Comparison of ENCODE assay signal across 17 cellular contexts in genomic region chr3:174862666-174863065, GRCh38. TPM values are rescaled to one million over a fixed set of nuclear protein-coding genes. Genes with fewer than 3 reads are reported as not detected.
DNase-seq lines count a peak whose midpoint lies in the region; ATAC-seq and TF ChIP-seq lines count a peak whose summit lies in the region.
"Had no signal": no experiment of that assay in that cellular context is flagged by ENCODE, and none has a peak within 500 bp of the region (broad histone marks: within the 10 kb centered on the region; RNA-seq: fewer than 3 reads in every experiment).

No MANE protein-coding gene starts in this region.

- no peak overlapping the region for H3K14ac ChIP-seq in neuronal stem cell (ENCODE audit: low read length)

- H3K27me3 ChIP-seq in KMS-11 (ENCODE audit: insufficient read depth, low read depth) (no peaks in the 10 kb centered on the region), fibroblast of lung (ENCODE audit: control insufficient read depth, insufficient read depth, low read length) (no peaks in the 10 kb centered on the region), neuronal stem cell (ENCODE audit: control insufficient read depth in 3 of 3, insufficient read depth in 3 of 3, low read depth in 1 of 3, low read length in 3 of 3) (no peaks in the 10 kb centered on the region)
- H3K27me3 ChIP-seq: adrenal gland, BLaER1, cardiac muscle cell had no signal

- no peaks in the 10 kb centered on the region for H4K20me1 ChIP-seq in KMS-11 (ENCODE audit: insufficient read depth)
- H4K20me1 ChIP-seq in fibroblast of lung (ENCODE audit: control insufficient read depth, extremely low read depth, insufficient read depth, low read length), result no peaks in the 10 kb centered on the region
- H4K20me1 ChIP-seq: BLaER1 had no signal

- no peak overlapping the region for H4K8ac ChIP-seq in neuronal stem cell (ENCODE audit: low read depth, low read length)

- no TSS peak for BruUV-seq in Calu3 (replicated peaks; lab: Mats Ljungman, UMichigan)

- intact Hi-C loops in Calu3 (cut with micrococcal nuclease; ENCODE audit: unreplicated experiment), result loop anchor here (1.0 to 5.0 kb wide), 16 partner anchors 87 to 1800 kb away; no protein-coding TSS in a partner anchor

- H3K9me3 ChIP-seq in fibroblast of lung (ENCODE audit: control insufficient read depth, insufficient read depth, low read depth, low read length), result no peaks in the 10 kb centered on the region
- no peaks in the 10 kb centered on the region for H3K9me3 ChIP-seq in neuronal stem cell (replicated peaks in 1 of 2; ENCODE audit: control insufficient read depth in 2 of 2, insufficient read depth in 1 of 2, low read depth in 1 of 2, low read length in 2 of 2)
- H3K9me3 ChIP-seq: adrenal gland, BLaER1, Caco-2 had no signal

- H3K27ac ChIP-seq in KMS-11 (no peak overlapping the region), fibroblast of lung (ENCODE audit: insufficient read depth, low read length) (no peak overlapping the region), neuronal stem cell (replicated peaks; ENCODE audit: low read length) (no peak overlapping the region)
- H3K27ac ChIP-seq: adrenal gland, BLaER1, cardiac muscle cell had no signal

- H2BK5ac ChIP-seq in neuronal stem cell (ENCODE audit: low read length), result no peak overlapping the region

- H2AK5ac ChIP-seq in neuronal stem cell (ENCODE audit: low read depth, low read length), result no peak overlapping the region

- no peak overlapping the region for H3K23ac ChIP-seq in neuronal stem cell (ENCODE audit: low read depth, low read length, poor library complexity)

- H3K79me2 ChIP-seq in KMS-11 (ENCODE audit: insufficient read depth, low read depth), result no peaks in the 10 kb centered on the region
- no peaks in the 10 kb centered on the region for H3K79me2 ChIP-seq in fibroblast of lung (ENCODE audit: control insufficient read depth, insufficient read depth, low read length)

- no peak for ATAC-seq in HG02973 (IDR thresholded peaks at IDR 0.05; ENCODE audit: unreplicated experiment)
- ATAC-seq: activated CD8-positive, alpha-beta T cell treated with anti-CD3 and anti-CD28 coated beads for 36 hours; natural killer cell treated with Interleukin-12 subunit alpha and Interleukin-12 subunit beta and Interleukin-15 and Interleukin-18, amount 100 ng/mL, for 72 hours; stimulated activated naive CD8-positive, alpha-beta T cell treated with anti-CD3 and anti-CD28 coated beads, Interleukin-15, Interleukin-2, amounts not matched to agents 100 U/mL and 50 U/mL, for 24 hours had no signal

- no peaks in the 10 kb centered on the region for H3K27me3 Mint-ChIP-seq in Calu3 (ENCODE audit: unreplicated experiment)
- H3K27me3 Mint-ChIP-seq: activated CD8-positive, alpha-beta T cell treated with anti-CD3 and anti-CD28 coated beads for 36 hours; IgD-negative memory B cell; natural killer cell treated with Interleukin-12 subunit alpha and Interleukin-12 subunit beta and Interleukin-15 and Interleukin-18, amount 100 ng/mL, for 72 hours had no signal

- H2BK15ac ChIP-seq in neuronal stem cell (ENCODE audit: low read length), result no peak overlapping the region

- H3K4me3 ChIP-seq in KMS-11 (IDR thresholded peaks at IDR 0.05; ENCODE audit: insufficient read depth, low read depth, low read length) (no peak overlapping the region), fibroblast of lung (replicated peaks in 1 of 4; ENCODE audit: control extremely low read depth in 1 of 4, insufficient read depth in 1 of 4, low read depth in 3 of 4, low read length in 4 of 4) (no peak overlapping the region), neuronal stem cell (ENCODE audit: low read length in 2 of 2) (no peak overlapping the region)
- H3K4me3 ChIP-seq: adrenal gland, BLaER1, cardiac muscle cell had no signal

- no peaks in the 10 kb centered on the region for H3K79me1 ChIP-seq in neuronal stem cell (ENCODE audit: low read depth, low read length)

- no peak overlapping the region for H4K91ac ChIP-seq in neuronal stem cell (ENCODE audit: low read depth, low read length, poor library complexity)

- peak overlapping the region; percentile 71 for H3K27ac Mint-ChIP-seq in Calu3 (ENCODE audit: unreplicated experiment)
- H3K27ac Mint-ChIP-seq: activated CD8-positive, alpha-beta T cell treated with anti-CD3 and anti-CD28 coated beads for 36 hours; IgD-negative memory B cell; natural killer cell treated with Interleukin-12 subunit alpha and Interleukin-12 subunit beta and Interleukin-15 and Interleukin-18, amount 100 ng/mL, for 72 hours had no signal

- H3K4me2 ChIP-seq in KMS-11 (no peak overlapping the region), fibroblast of lung (ENCODE audit: extremely low read depth, insufficient read depth, low read length) (no peak overlapping the region), neuronal stem cell (ENCODE audit: insufficient read depth, low read length, poor library complexity, severe bottlenecking) (no peak overlapping the region)
- H3K4me2 ChIP-seq: BLaER1 had no signal

- no peak overlapping the region for H3K18ac ChIP-seq in neuronal stem cell (ENCODE audit: low read length)

- no peak overlapping the region for H3K4ac ChIP-seq in neuronal stem cell (ENCODE audit: low read length)

- H2BK12ac ChIP-seq in neuronal stem cell (ENCODE audit: low read length), result no peak overlapping the region

- DNase-seq in Calu3 (no peak), fibroblast of lung (ENCODE audit: low read depth in 2 of 2) (no peak), putamen (ENCODE audit: low spot score) (peak; percentile 1), neuronal stem cell (ENCODE audit: low spot score) (no peak), amygdala (lab: John Stamatoyannopoulos, UW) (no peak)
- no peak for DNase-seq in stimulated activated CD4-positive, alpha-beta T cell treated with anti-CD3 and anti-CD28 coated beads, Interleukin-12 subunit alpha, Interleukin-12 subunit beta, amount 100 ng/mL, for 4 hours
- DNase-seq: activated CD8-positive, alpha-beta T cell treated with anti-CD3 and anti-CD28 coated beads for 36 hours; activated gamma-delta T cell treated with Interleukin-2 at 50 U/mL for 16 hours; adrenal gland; stimulated activated naive CD8-positive, alpha-beta T cell treated with anti-CD3 and anti-CD28 coated beads, Interleukin-15, Interleukin-2, amounts not matched to agents 100 U/mL and 50 U/mL, for 24 hours had no signal

- TF ChIP-seq CTCF in Calu3 (IDR thresholded peaks at IDR 0.05; ENCODE audit: unreplicated experiment) (no peak), KMS-11 (conservative IDR thresholded peaks at IDR 0.05; ENCODE audit: low read depth, low read length) (no peak), fibroblast of lung (conservative IDR thresholded peaks at IDR 0.05 in 1 of 2, IDR thresholded peaks at IDR 0.05 in 1 of 2; ENCODE audit: low read depth in 1 of 2, low read length in 2 of 2) (no peak)

- CTCF ChIA-PET in Calu3 (lab: Charles Lee), result interaction anchor here (0.6 to 2.3 kb wide), 14 partner anchors 58 to 1568 kb away, joined by 3 to 15 read pairs (median 5); no protein-coding TSS in a partner anchor

- H3K9me3 Mint-ChIP-seq in Calu3 (ENCODE audit: low read depth, unreplicated experiment), result no peaks in the 10 kb centered on the region
- H3K9me3 Mint-ChIP-seq: activated CD8-positive, alpha-beta T cell treated with anti-CD3 and anti-CD28 coated beads for 36 hours had no signal

- no peak overlapping the region for H2BK120ac ChIP-seq in neuronal stem cell (ENCODE audit: low read depth, low read length)

- H3K4me1 Mint-ChIP-seq in Calu3 (ENCODE audit: low read depth, unreplicated experiment), result peaks cover 47% of the 10 kb centered on the region
- H3K4me1 Mint-ChIP-seq: IgD-negative memory B cell had no signal

- H3K36me3 ChIP-seq in KMS-11 (ENCODE audit: insufficient read depth), result no peaks in the 10 kb centered on the region
- no peaks in the 10 kb centered on the region for H3K36me3 ChIP-seq in fibroblast of lung (ENCODE audit: control insufficient read depth, insufficient read depth, low read length)
- H3K36me3 ChIP-seq in neuronal stem cell (replicated peaks in 1 of 2; ENCODE audit: control insufficient read depth in 2 of 2, insufficient read depth in 2 of 2, low read length in 2 of 2), result no peaks in the 10 kb centered on the region
- H3K36me3 ChIP-seq: adrenal gland, BLaER1, cardiac muscle cell had no signal

- H3K4me1 ChIP-seq in KMS-11 (ENCODE audit: low read depth, poor library complexity, severe bottlenecking), result no peaks in the 10 kb centered on the region
- H3K4me1 ChIP-seq in fibroblast of lung (ENCODE audit: control insufficient read depth, extremely low read depth, insufficient read depth, low read length), result no peaks in the 10 kb centered on the region
- H3K4me1 ChIP-seq in neuronal stem cell (ENCODE audit: control insufficient read depth in 2 of 2, insufficient read depth in 1 of 2, low read depth in 1 of 2, low read length in 2 of 2), result no peaks in the 10 kb centered on the region
- H3K4me1 ChIP-seq: adrenal gland, BLaER1 had no signal

- H2AFZ ChIP-seq in KMS-11 (ENCODE audit: low read depth) (0 out of 2 replicates have a peak overlapping the region, but pooled peaks have one; percentile 19), fibroblast of lung (ENCODE audit: low read length) (peak overlapping the region; percentile 15), neuronal stem cell (ENCODE audit: low read length) (no peak overlapping the region)

- no CpG with 5 or more reads among the region's 3 CpGs for WGBS in neuronal stem cell (ENCODE audit: extremely low coverage in 2 of 2, insufficient read length in 2 of 2, insufficient replicate concordance in 1 of 2), 2 donors

- peak overlapping the region; percentile 83 for H3K4me3 Mint-ChIP-seq in Calu3 (ENCODE audit: low read depth, unreplicated experiment)
- H3K4me3 Mint-ChIP-seq: activated CD8-positive, alpha-beta T cell treated with anti-CD3 and anti-CD28 coated beads for 36 hours; IgD-negative memory B cell; natural killer cell treated with Interleukin-12 subunit alpha and Interleukin-12 subunit beta and Interleukin-15 and Interleukin-18, amount 100 ng/mL, for 72 hours had no signal

- H3K9ac ChIP-seq in KMS-11 (no peak overlapping the region), fibroblast of lung (ENCODE audit: insufficient read depth, low read length) (no peak overlapping the region), neuronal stem cell (ENCODE audit: low read depth, low read length, poor library complexity) (no peak overlapping the region)
- H3K9ac ChIP-seq: BLaER1 had no signal

- H3K36me3 Mint-ChIP-seq in Calu3 (ENCODE audit: insufficient read depth, unreplicated experiment), result peaks cover 28% of the 10 kb centered on the region
- H3K36me3 Mint-ChIP-seq: IgD-negative memory B cell; natural killer cell treated with Interleukin-12 subunit alpha and Interleukin-12 subunit beta and Interleukin-15 and Interleukin-18, amount 100 ng/mL, for 72 hours had no signal

RNA-seq across cellular contexts. Expression of gene NAALADL2, which starts 3.5 kb away (rescaled TPM):
- 36.7 and 36.9 TPM in 2 replicates for total RNA-seq in Calu3 (2022)
- total RNA-seq in fibroblast of lung, result 5.6 and 11.6 TPM in 2 replicates
- polyA plus RNA-seq in fibroblast of lung, result 7.2 and 8.8 TPM in 2 replicates
- 4.8 and 5.3 TPM in 2 replicates for polyA plus RNA-seq in fibroblast of lung (2012)
- 0.24 and 2.3 TPM in 2 replicates for polyA minus RNA-seq in fibroblast of lung (ENCODE audit: low replicate concordance)
- 1.4 TPM for polyA plus RNA-seq in neuronal stem cell (2013, experiment 1 of 2)
- polyA plus RNA-seq in neuronal stem cell (2013, experiment 2 of 2), result 0.91 TPM
- polyA plus RNA-seq: IgD-negative memory B cell had no signal
